38 cellular contexts compared by ENCODE assay signal in the genomic region with DNA sequence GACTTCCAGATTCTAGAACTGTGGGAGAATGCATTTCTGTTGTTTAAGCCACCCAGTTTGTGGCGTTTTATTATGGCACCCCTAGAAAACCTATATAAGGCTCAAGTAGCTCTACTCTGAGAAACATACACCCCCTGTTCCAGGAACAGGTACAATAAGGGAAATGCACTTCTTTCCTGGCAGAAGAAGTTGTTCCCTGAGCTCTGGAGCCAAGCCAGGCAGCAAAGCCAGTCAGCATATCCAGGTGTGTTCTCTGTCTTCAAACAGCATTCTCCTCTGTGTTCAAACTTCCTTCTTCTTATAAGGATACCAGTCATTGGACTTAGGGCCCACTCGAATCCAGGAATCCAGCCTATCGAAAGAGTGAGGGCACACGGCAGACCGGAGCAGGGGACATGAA.
"Had no signal": no experiment of that assay in that cellular context is flagged by ENCODE, and none has a peak within 500 bp of the region (broad histone marks: within the 10 kb centered on the region; RNA-seq: fewer than 3 reads in every experiment).

No MANE protein-coding gene starts in this region.

- H3K9me3 Mint-ChIP-seq: activated naive CD4-positive, alpha-beta T cell treated with anti-CD3 and anti-CD28 coated beads, Interleukin-2, amount 50 U/mL, for 24 hours; activated naive CD8-positive, alpha-beta T cell treated with anti-CD3 and anti-CD28 coated beads for 36 hours; activated T-helper 1 cell treated with anti-CD3 and anti-CD28 coated beads, Interleukin-12 subunit alpha, Interleukin-12 subunit beta, Interleukin-2, Interleukin-4 antibody, amounts not matched to agents 30 ng/mL and 10 ng/mL and 1 ng/mL, durations not matched to agents 14 hours and 24 hours and 36 hours; activated T-helper 17 cell treated with anti-CD3 and anti-CD28 coated beads, Interleukin-2, amount 50 U/mL, for 72 hours; activated T-helper 2 cell treated with anti-CD3 and anti-CD28 coated beads, Interferon-gamma antibody, Interleukin-2, Interleukin-4, amounts not matched to agents 10 μg/mL and 5 μg/mL and 100 μg/mL, durations not matched to agents 14 hours and 24 hours and 36 hours had no signal

- H3K27me3 Mint-ChIP-seq: activated naive CD8-positive, alpha-beta T cell treated with anti-CD3 and anti-CD28 coated beads, Interleukin-2, amount 50 U/mL, for 24 hours; brain had no signal

- H3K4me3 Mint-ChIP-seq: activated naive CD4-positive, alpha-beta T cell treated with anti-CD3 and anti-CD28 coated beads for 36 hours; activated naive CD4-positive, alpha-beta T cell treated with anti-CD3 and anti-CD28 coated beads, Interleukin-2, amount 10 ng/mL, durations not matched to agents 7 days and 5 days; activated naive CD4-positive, alpha-beta T cell treated with anti-CD3 and anti-CD28 coated beads, Interleukin-2, amount 50 U/mL, for 24 hours; activated naive CD8-positive, alpha-beta T cell; activated naive CD8-positive, alpha-beta T cell treated with anti-CD3 and anti-CD28 coated beads for 36 hours; activated naive CD8-positive, alpha-beta T cell treated with anti-CD3 and anti-CD28 coated beads, Interleukin-2, amount 10 ng/mL, durations not matched to agents 7 days and 5 days; activated naive CD8-positive, alpha-beta T cell treated with anti-CD3 and anti-CD28 coated beads, Interleukin-2, amount 50 U/mL, for 24 hours; activated T-cell treated with anti-CD3 and anti-CD28 coated beads, Interleukin-2, amount 50 U/mL, for 24 hours; activated T-cell treated with anti-CD3 and anti-CD28 coated beads, Interleukin-2, amount 50 U/mL, for 4 hours; activated T-cell treated with anti-CD3 and anti-CD28 coated beads, Interleukin-2, amount 50 U/mL, for 72 hours; activated T-helper 1 cell treated with anti-CD3 and anti-CD28 coated beads, Interleukin-12 subunit alpha, Interleukin-12 subunit beta, Interleukin-2, Interleukin-4 antibody, amounts not matched to agents 30 ng/mL and 10 ng/mL and 1 ng/mL, durations not matched to agents 14 hours and 24 hours and 36 hours; activated T-helper 17 cell treated with anti-CD3 and anti-CD28 coated beads, Interleukin-2, amount 50 U/mL, for 72 hours; brain; central memory CD8-positive, alpha-beta T cell had no signal

- DNase-seq: activated effector memory CD4-positive, alpha-beta T cell treated with anti-CD3 and anti-CD28 coated beads, Interleukin-2, amount 50 U/mL, for 16 hours; activated effector memory CD4-positive, alpha-beta T cell treated with Interleukin-2 at 50 U/mL for 16 hours; activated gamma-delta T cell; activated gamma-delta T cell treated with Interleukin-2 at 50 U/mL for 16 hours; activated naive CD4-positive, alpha-beta T cell; activated naive CD4-positive, alpha-beta T cell treated with anti-CD3 and anti-CD28 coated beads for 36 hours; activated naive CD4-positive, alpha-beta T cell treated with anti-CD3 and anti-CD28 coated beads, Interleukin-2, amount 10 ng/mL, durations not matched to agents 7 days and 5 days; activated naive CD4-positive, alpha-beta T cell treated with anti-CD3 and anti-CD28 coated beads, Interleukin-2, amount 50 U/mL, for 16 hours; activated naive CD4-positive, alpha-beta T cell treated with Interleukin-2 at 50 U/mL for 16 hours; activated naive CD8-positive, alpha-beta T cell treated with anti-CD3 and anti-CD28 coated beads for 36 hours; activated naive CD8-positive, alpha-beta T cell treated with anti-CD3 and anti-CD28 coated beads, Interleukin-2, amount 10 ng/mL, durations not matched to agents 7 days and 5 days; activated naive CD8-positive, alpha-beta T cell treated with anti-CD3 and anti-CD28 coated beads, Interleukin-2, amount 50 U/mL, for 24 hours; activated T-cell treated with anti-CD3 and anti-CD28 coated beads for 4 hours; activated T-cell treated with anti-CD3 and anti-CD28 coated beads, Interleukin-2, amount 50 U/mL, for 1 hour; activated T-cell treated with anti-CD3 and anti-CD28 coated beads, Interleukin-2, amount 50 U/mL, for 24 hours; activated T-cell treated with anti-CD3 and anti-CD28 coated beads, Interleukin-2, amount 50 U/mL, for 4 hours; activated T-cell treated with anti-CD3 and anti-CD28 coated beads, Interleukin-2, amount 50 U/mL, for 48 hours; activated T-cell treated with anti-CD3 and anti-CD28 coated beads, Interleukin-2, amount 50 U/mL, for 72 hours; amniotic stem cell; amygdala; anterior cingulate cortex; aorta; body of pancreas; brain microvascular endothelial cell; caudate nucleus; central memory CD4-positive, alpha-beta T cell; cerebellar nuclear complex had no signal

- ATAC-seq: activated naive CD4-positive, alpha-beta T cell treated with anti-CD3 and anti-CD28 coated beads, Interleukin-2, amount 50 U/mL, for 72 hours; activated naive CD8-positive, alpha-beta T cell treated with anti-CD3 and anti-CD28 coated beads, Interleukin-2, amount 50 U/mL, for 24 hours; activated T-cell treated with anti-CD3 and anti-CD28 coated beads, Interleukin-2, amount 50 U/mL, for 4 hours; activated T-cell treated with anti-CD3 and anti-CD28 coated beads, Interleukin-2, amount 50 U/mL, for 72 hours; activated T-helper 17 cell treated with anti-CD3 and anti-CD28 coated beads, Interleukin-2, amount 50 U/mL, for 72 hours; body of pancreas had no signal

- H3K9me3 ChIP-seq: adrenal gland, ascending aorta had no signal

- H3K4me3 ChIP-seq: adrenal gland, ascending aorta, body of pancreas, cardiac muscle cell had no signal

- H3K4me1 ChIP-seq: adrenal gland, ascending aorta, body of pancreas had no signal

- H3K36me3 ChIP-seq: adrenal gland, brain microvascular endothelial cell had no signal

- H3K27ac Mint-ChIP-seq: activated naive CD4-positive, alpha-beta T cell treated with anti-CD3 and anti-CD28 coated beads for 36 hours; activated naive CD4-positive, alpha-beta T cell treated with anti-CD3 and anti-CD28 coated beads, Interleukin-2, amount 10 ng/mL, durations not matched to agents 7 days and 5 days; activated naive CD4-positive, alpha-beta T cell treated with anti-CD3 and anti-CD28 coated beads, Interleukin-2, amount 50 U/mL, for 24 hours; activated naive CD4-positive, alpha-beta T cell treated with anti-CD3 and anti-CD28 coated beads, Interleukin-2, amount 50 U/mL, for 72 hours; activated naive CD8-positive, alpha-beta T cell; activated naive CD8-positive, alpha-beta T cell treated with anti-CD3 and anti-CD28 coated beads for 36 hours; activated naive CD8-positive, alpha-beta T cell treated with anti-CD3 and anti-CD28 coated beads, Interleukin-2, amount 10 ng/mL, durations not matched to agents 7 days and 5 days; activated naive CD8-positive, alpha-beta T cell treated with anti-CD3 and anti-CD28 coated beads, Interleukin-2, amount 50 U/mL, for 24 hours; activated T-cell treated with anti-CD3 and anti-CD28 coated beads, Interleukin-2, amount 50 U/mL, for 24 hours; activated T-cell treated with anti-CD3 and anti-CD28 coated beads, Interleukin-2, amount 50 U/mL, for 72 hours; activated T-helper 1 cell treated with anti-CD3 and anti-CD28 coated beads, Interleukin-12 subunit alpha, Interleukin-12 subunit beta, Interleukin-2, Interleukin-4 antibody, amounts not matched to agents 30 ng/mL and 10 ng/mL and 1 ng/mL, durations not matched to agents 14 hours and 24 hours and 36 hours; activated T-helper 17 cell treated with anti-CD3 and anti-CD28 coated beads, Interleukin-2, amount 50 U/mL, for 72 hours; activated T-helper 2 cell treated with anti-CD3 and anti-CD28 coated beads, Interferon-gamma antibody, Interleukin-2, Interleukin-4, amounts not matched to agents 10 μg/mL and 5 μg/mL and 100 μg/mL, durations not matched to agents 14 hours and 24 hours and 36 hours had no signal

- H3K27ac ChIP-seq: ascending aorta, body of pancreas, brain microvascular endothelial cell, cardiac muscle cell had no signal

- H3K36me3 Mint-ChIP-seq: activated naive CD4-positive, alpha-beta T cell treated with anti-CD3 and anti-CD28 coated beads, Interleukin-2, amount 10 ng/mL, durations not matched to agents 7 days and 5 days; activated naive CD4-positive, alpha-beta T cell treated with anti-CD3 and anti-CD28 coated beads, Interleukin-2, amount 50 U/mL, for 24 hours; activated naive CD8-positive, alpha-beta T cell treated with anti-CD3 and anti-CD28 coated beads for 36 hours; activated naive CD8-positive, alpha-beta T cell treated with anti-CD3 and anti-CD28 coated beads, Interleukin-2, amount 10 ng/mL, durations not matched to agents 7 days and 5 days had no signal

- H3K4me1 Mint-ChIP-seq: activated naive CD4-positive, alpha-beta T cell treated with anti-CD3 and anti-CD28 coated beads, Interleukin-2, amount 10 ng/mL, durations not matched to agents 7 days and 5 days; activated naive CD4-positive, alpha-beta T cell treated with anti-CD3 and anti-CD28 coated beads, Interleukin-2, amount 50 U/mL, for 24 hours; activated naive CD8-positive, alpha-beta T cell treated with anti-CD3 and anti-CD28 coated beads for 36 hours; activated naive CD8-positive, alpha-beta T cell treated with anti-CD3 and anti-CD28 coated beads, Interleukin-2, amount 10 ng/mL, durations not matched to agents 7 days and 5 days; activated naive CD8-positive, alpha-beta T cell treated with anti-CD3 and anti-CD28 coated beads, Interleukin-2, amount 50 U/mL, for 24 hours; activated T-helper 17 cell treated with anti-CD3 and anti-CD28 coated beads, Interleukin-2, amount 50 U/mL, for 72 hours; brain; central memory CD8-positive, alpha-beta T cell had no signal

- H3K27me3 ChIP-seq: adrenal gland, ascending aorta, body of pancreas, brain microvascular endothelial cell, cardiac muscle cell had no signal
